In genomic region chr6:111663232-111663631, GRCh38 we compare ENCODE assay signal across 11 cellular contexts. TPM values are rescaled to one million over a fixed set of nuclear protein-coding genes. Genes with fewer than 3 reads are reported as not detected.
DNase-seq lines count a peak whose midpoint lies in the region; ATAC-seq and TF ChIP-seq lines count a peak whose summit lies in the region.
"Had no signal": no experiment of that assay in that cellular context is flagged by ENCODE, and none has a peak within 500 bp of the region (broad histone marks: within the 10 kb centered on the region; RNA-seq: fewer than 3 reads in every experiment).

No MANE protein-coding gene starts in this region.

- H3K36me3 ChIP-seq in GM23248 (ENCODE audit: low read depth), result peaks cover 7% of the 10 kb centered on the region
- peaks cover 5% of the 10 kb centered on the region for H3K36me3 ChIP-seq in left ventricle myocardium inferior
- no peaks in the 10 kb centered on the region for H3K36me3 ChIP-seq in psoas muscle (ENCODE audit: insufficient read depth in 1 of 2, low read depth in 1 of 2)
- no peaks in the 10 kb centered on the region for H3K36me3 ChIP-seq in mucosa of descending colon (ENCODE audit: low read depth)
- H3K36me3 ChIP-seq in trophoblast cell (ENCODE audit: control insufficient read depth in 1 of 2, insufficient read depth in 2 of 2, low read length in 2 of 2), result no peaks in the 10 kb centered on the region

- no peak overlapping the region for H2BK12ac ChIP-seq in trophoblast cell (ENCODE audit: low read length)

- CTCF ChIA-PET in activated CD8-positive, alpha-beta T cell treated with anti-CD3 and anti-CD28 coated beads, Interleukin-2, amount 10 ng/mL, durations not matched to agents 7 days and 5 days (lab: Charles Lee), result no interaction called here
- CTCF ChIA-PET in GM10248 (lab: Yijun Ruan, JAX), result interaction anchor here (0.8 kb wide), 1 partner anchor 8 kb away, joined by 3 read pairs; no protein-coding TSS in a partner anchor

- H2AFZ ChIP-seq in GM23248 (no peak overlapping the region), trophoblast cell (ENCODE audit: insufficient read depth, low read length, poor library complexity) (no peak overlapping the region)

- TF ChIP-seq CTCF in left ventricle myocardium inferior (IDR thresholded peaks at IDR 0.05; ENCODE audit: borderline replicate concordance) (no peak), psoas muscle (IDR thresholded peaks at IDR 0.05) (no peak), mucosa of descending colon (IDR thresholded peaks at IDR 0.05) (no peak), GM10248 (IDR thresholded peaks at IDR 0.05; ENCODE audit: control extremely low read depth, extremely low read depth, low read depth, missing control alignments) (no peak)

- no peak for ATAC-seq in activated CD8-positive, alpha-beta T cell treated with anti-CD3 and anti-CD28 coated beads, Interleukin-2, amount 10 ng/mL, durations not matched to agents 7 days and 5 days
- ATAC-seq in psoas muscle (peak; percentile 38 to 78 (median 70)), mucosa of descending colon (no peak), HG02938 (IDR thresholded peaks at IDR 0.05; ENCODE audit: unreplicated experiment) (no peak)

- H3K79me1 ChIP-seq in trophoblast cell (ENCODE audit: low read length), result no peaks in the 10 kb centered on the region

- 30 to 40% methylated on average over 6 of the region's 6 CpGs for WGBS in GM23248 (ENCODE audit: low coverage in 1 of 2, low lambda C conversion rate in 2 of 2, missing lambda C conversion rate in 2 of 2), 2 experiments
- 18 to 29% (median 21%) methylated on average over 6 of the region's 6 CpGs for WGBS in psoas muscle, 3 donors
- no CpG with 5 or more reads among the region's 6 CpGs for WGBS in trophoblast cell (ENCODE audit: extremely low coverage, insufficient coverage, insufficient read length)

- POLR2A ChIA-PET in activated CD8-positive, alpha-beta T cell treated with anti-CD3 and anti-CD28 coated beads, Interleukin-2, amount 10 ng/mL, durations not matched to agents 7 days and 5 days (lab: Charles Lee), result no interaction called here
- POLR2A ChIA-PET in GM10248 (lab: Yijun Ruan, JAX), result no interaction called here

- no peak overlapping the region for H3K4me3 Mint-ChIP-seq in activated CD8-positive, alpha-beta T cell treated with anti-CD3 and anti-CD28 coated beads, Interleukin-2, amount 10 ng/mL, durations not matched to agents 7 days and 5 days

- H3K14ac ChIP-seq in trophoblast cell (ENCODE audit: low read length), result no peak overlapping the region

- in situ Hi-C loops in GM23248 (cut with MboI), result no loop called here

- no peaks in the 10 kb centered on the region for H3K27me3 ChIP-seq in GM23248 (replicated peaks; ENCODE audit: insufficient read depth)
- H3K27me3 ChIP-seq in left ventricle myocardium inferior (ENCODE audit: low read depth), result no peaks in the 10 kb centered on the region
- H3K27me3 ChIP-seq in psoas muscle (ENCODE audit: insufficient read depth in 3 of 3, low read length in 2 of 3), result no peaks in the 10 kb centered on the region
- no peaks in the 10 kb centered on the region for H3K27me3 ChIP-seq in trophoblast cell (ENCODE audit: insufficient read depth, low read length)

- no peaks in the 10 kb centered on the region for H4K20me1 ChIP-seq in GM23248 (ENCODE audit: insufficient read depth)

- no peak overlapping the region for H3K18ac ChIP-seq in trophoblast cell (ENCODE audit: low read length)

- peak overlapping the region; percentile 4; the same call in 1 of the 2 replicates for H3K9ac ChIP-seq in GM23248
- H3K9ac ChIP-seq in trophoblast cell (ENCODE audit: low read length), result no peak overlapping the region

- peak; percentile 16 for DNase-seq in GM23248
- DNase-seq in activated CD8-positive, alpha-beta T cell treated with anti-CD3 and anti-CD28 coated beads, Interleukin-2, amount 10 ng/mL, durations not matched to agents 7 days and 5 days, result no peak
- peak; percentile 59 for DNase-seq in left ventricle myocardium inferior
- DNase-seq in psoas muscle, result peak; percentile 64 to 90
- DNase-seq in mucosa of descending colon, result no peak
- no peak for DNase-seq in trophoblast cell
- no peak for DNase-seq in GM10248 (ENCODE audit: extremely low spot score)
- DNase-seq: central memory CD4-positive, alpha-beta T cell; DMS79; NCI-H446 treated with DMSO at 0.1 percent for 48 hours had no signal

- no peaks in the 10 kb centered on the region for H3K9me3 Mint-ChIP-seq in activated CD8-positive, alpha-beta T cell treated with anti-CD3 and anti-CD28 coated beads, Interleukin-2, amount 10 ng/mL, durations not matched to agents 7 days and 5 days (ENCODE audit: insufficient read depth)

- no peaks in the 10 kb centered on the region for H3K4me1 Mint-ChIP-seq in activated CD8-positive, alpha-beta T cell treated with anti-CD3 and anti-CD28 coated beads, Interleukin-2, amount 10 ng/mL, durations not matched to agents 7 days and 5 days (ENCODE audit: low read depth)

- no peak overlapping the region for H3K4ac ChIP-seq in trophoblast cell (ENCODE audit: low read depth, low read length)

- H3K9me2 ChIP-seq in GM23248 (ENCODE audit: insufficient read depth), result no peaks in the 10 kb centered on the region

- no peaks in the 10 kb centered on the region for H3K27me3 Mint-ChIP-seq in activated CD8-positive, alpha-beta T cell treated with anti-CD3 and anti-CD28 coated beads, Interleukin-2, amount 10 ng/mL, durations not matched to agents 7 days and 5 days (ENCODE audit: low read depth)

- no peak overlapping the region for H3K23ac ChIP-seq in trophoblast cell (ENCODE audit: low read length)

- H2AK5ac ChIP-seq in trophoblast cell (ENCODE audit: low read length), result no peak overlapping the region

- H3K36me3 Mint-ChIP-seq in activated CD8-positive, alpha-beta T cell treated with anti-CD3 and anti-CD28 coated beads, Interleukin-2, amount 10 ng/mL, durations not matched to agents 7 days and 5 days (ENCODE audit: low read depth), result peaks cover 41% of the 10 kb centered on the region

- peak overlapping the region; percentile 67 for H3K4me2 ChIP-seq in GM23248 (ENCODE audit: unreplicated experiment)
- no peak overlapping the region for H3K4me2 ChIP-seq in trophoblast cell (ENCODE audit: low read length)

- H4K91ac ChIP-seq in trophoblast cell (ENCODE audit: low read depth, low read length), result no peak overlapping the region

- H3K4me1 ChIP-seq in GM23248 (ENCODE audit: insufficient read depth) (peaks cover 49% of the 10 kb centered on the region), left ventricle myocardium inferior (peaks cover 68% of the 10 kb centered on the region), psoas muscle (peaks cover 76% of the 10 kb centered on the region), mucosa of descending colon (ENCODE audit: low read depth) (no peaks in the 10 kb centered on the region), trophoblast cell (ENCODE audit: control insufficient read depth in 1 of 2, insufficient read depth in 2 of 2, low read length in 2 of 2) (peaks cover 13 to 20% of the 10 kb centered on the region in 2 experiments)

- H3K79me2 ChIP-seq in GM23248 (ENCODE audit: insufficient read depth), result no peaks in the 10 kb centered on the region
- H3K79me2 ChIP-seq in trophoblast cell (ENCODE audit: control insufficient read depth, insufficient read depth, low read length, poor library complexity), result no peaks in the 10 kb centered on the region

- H3K27ac ChIP-seq in GM23248, result peak overlapping the region; percentile 38
- peak overlapping the region; percentile 78 for H3K27ac ChIP-seq in left ventricle myocardium inferior (replicated peaks)
- H3K27ac ChIP-seq in psoas muscle, result peak overlapping the region; percentile 86
- H3K27ac ChIP-seq in trophoblast cell (ENCODE audit: low read depth, low read length), result no peak overlapping the region

- peak overlapping the region; percentile 44; the same call in 1 of the 2 replicates for H3K4me3 ChIP-seq in GM23248
- peak overlapping the region; percentile 14 for H3K4me3 ChIP-seq in left ventricle myocardium inferior
- H3K4me3 ChIP-seq in psoas muscle, result peak overlapping the region; percentile 55
- no peak overlapping the region for H3K4me3 ChIP-seq in mucosa of descending colon
- H3K4me3 ChIP-seq in trophoblast cell (ENCODE audit: low read depth, low read length), result no peak overlapping the region

- H3K27ac Mint-ChIP-seq in activated CD8-positive, alpha-beta T cell treated with anti-CD3 and anti-CD28 coated beads, Interleukin-2, amount 10 ng/mL, durations not matched to agents 7 days and 5 days, result peak overlapping the region; percentile 50

- H4K8ac ChIP-seq in trophoblast cell (ENCODE audit: low read depth, low read length), result no peak overlapping the region

- no peak overlapping the region for H2BK120ac ChIP-seq in trophoblast cell (ENCODE audit: insufficient read depth, low read length, poor library complexity)

- peaks cover 26% of the 10 kb centered on the region for H3F3A ChIP-seq in GM23248 (ENCODE audit: insufficient read depth)

- H4K12ac ChIP-seq in trophoblast cell (ENCODE audit: low read depth, low read length), result no peak overlapping the region

- H2BK5ac ChIP-seq in trophoblast cell (ENCODE audit: low read depth, low read length, poor library complexity), result no peak overlapping the region

- H3K9me3 ChIP-seq in GM23248 (ENCODE audit: low read depth) (no peaks in the 10 kb centered on the region), left ventricle myocardium inferior (replicated peaks) (no peaks in the 10 kb centered on the region), psoas muscle (no peaks in the 10 kb centered on the region), mucosa of descending colon (no peaks in the 10 kb centered on the region), trophoblast cell (ENCODE audit: insufficient read depth, low read depth, low read length) (no peaks in the 10 kb centered on the region)

- intact Hi-C loops in left ventricle myocardium inferior (cut with micrococcal nuclease), result no loop called here
- intact Hi-C loops in psoas muscle (cut with DNase I), result loop anchor here in 1 of 2 donors (5.0 kb wide), 1 partner anchor 56 kb away; the partner anchor contains the start of gene TRAF3IP2
- intact Hi-C loops in mucosa of descending colon (cut with DNase I, micrococcal nuclease), result loop anchor here in 1 of 2 donors (10.0 kb wide), 1 partner anchor 58 kb away; the partner anchor contains the start of gene TRAF3IP2

RNA-seq across cellular contexts. Expression of gene TRAF3IP2, which starts 57.6 kb away (rescaled TPM):
- total RNA-seq in GM23248 (2014; rRNA removed; shearing (Covaris generic)), result 28.7 and 40.2 TPM in 2 replicates
- polyA plus RNA-seq in GM23248 (2016; fragmentation: Nextera tagmentation; extraction: Ambion mirVana) (38.7 and 40.7 TPM in 2 replicates), psoas muscle (10 to 100 TPM in 2 of 3 donors, 1 to 10 TPM in 1; 7.9 to 46.5 (median 11.6) TPM)
- 10 to 100 TPM; 22.7 to 24.4 TPM for total RNA-seq in activated CD8-positive, alpha-beta T cell treated with anti-CD3 and anti-CD28 coated beads, Interleukin-2, amount 10 ng/mL, durations not matched to agents 7 days and 5 days
- total RNA-seq in left ventricle myocardium inferior (10.6 TPM), psoas muscle (10 to 100 TPM; 17.1 to 49.3 (median 19.5) TPM), mucosa of descending colon (10 to 100 TPM; 33.6 to 69.5 (median 67.2) TPM)
- polyA plus RNA-seq in trophoblast cell (2013), result 17.6 and 19.0 TPM in 2 replicates

Comparison
In these comparisons a context has a peak if more than half of its experiments do, and no peak if none do; other contexts are left out.
1. DNase-seq: peak in GM23248 (single experiment), left ventricle myocardium inferior (single experiment) and psoas muscle (2 of 2); none in activated CD8-positive, alpha-beta T cell treated with anti-CD3 and anti-CD28 coated beads, Interleukin-2, amount 10 ng/mL, durations not matched to agents 7 days and 5 days (single experiment), mucosa of descending colon (0 of 3), trophoblast cell (0 of 2) and GM10248 (single experiment).
2. H3K4me3 ChIP-seq: peak in GM23248 (single experiment), left ventricle myocardium inferior (single experiment) and psoas muscle (single experiment); none in mucosa of descending colon (single experiment) and trophoblast cell (single experiment).
3. ATAC-seq: peak in psoas muscle (4 of 4); none in activated CD8-positive, alpha-beta T cell treated with anti-CD3 and anti-CD28 coated beads, Interleukin-2, amount 10 ng/mL, durations not matched to agents 7 days and 5 days (single experiment), mucosa of descending colon (single experiment) and HG02938 (single experiment).